ENCODE assay signal across 1 cellular context in genomic region chr17:40355804-40356758, GRCh38.
A peak's percentile ranks its signal among the peaks of the same experiment; 100 is the strongest.
TF ChIP-seq lines count a peak whose summit lies in the region.

No MANE protein-coding gene starts in this region.

TF ChIP-seq in HepG2, 621 proteins besides CTCF, POLR2A, EP300 and RAD21:
- 0 out of 4 replicates have a peak, but pooled peaks of 1 of the 2 experiments have one; percentile 3 for TF ChIP-seq MAFK (conservative IDR thresholded peaks at IDR 0.05 in 1 of 2, IDR thresholded peaks at IDR 0.05 in 1 of 2; ENCODE audit: low read length in 2 of 2)
- TF ChIP-seq AGO2 (optimal IDR thresholded peaks at IDR 0.05; ENCODE audit: low read depth, low read length): peak; percentile 48
- no peak for TF ChIP-seq FOXK1 (CRISPR knock-in tag; IDR thresholded peaks at IDR 0.05; ENCODE audit: borderline replicate concordance, low read depth)
- peak; percentile 26; the same call in 1 of the 2 replicates for TF ChIP-seq ZNF768 (CRISPR knock-in tag; IDR thresholded peaks at IDR 0.05)
- TF ChIP-seq, protein P1, sequence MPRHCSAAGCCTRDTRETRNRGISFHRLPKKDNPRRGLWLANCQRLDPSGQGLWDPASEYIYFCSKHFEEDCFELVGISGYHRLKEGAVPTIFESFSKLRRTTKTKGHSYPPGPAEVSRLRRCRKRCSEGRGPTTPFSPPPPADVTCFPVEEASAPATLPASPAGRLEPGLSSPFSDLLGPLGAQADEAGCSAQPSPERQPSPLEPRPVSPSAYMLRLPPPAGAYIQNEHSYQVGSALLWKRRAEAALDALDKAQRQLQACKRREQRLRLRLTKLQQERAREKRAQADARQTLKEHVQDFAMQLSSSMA (CRISPR knock-in tag; IDR thresholded peaks at IDR 0.05): no peak
- no peak for TF ChIP-seq ZNF296 (CRISPR knock-in tag; conservative IDR thresholded peaks at IDR 0.05)
- 0 out of 2 replicates have a peak, but pooled peaks have one; percentile 12 for TF ChIP-seq GZF1 (CRISPR knock-in tag; IDR thresholded peaks at IDR 0.05)
